ENCODE assay signal across 22 cellular contexts in the genomic region with DNA sequence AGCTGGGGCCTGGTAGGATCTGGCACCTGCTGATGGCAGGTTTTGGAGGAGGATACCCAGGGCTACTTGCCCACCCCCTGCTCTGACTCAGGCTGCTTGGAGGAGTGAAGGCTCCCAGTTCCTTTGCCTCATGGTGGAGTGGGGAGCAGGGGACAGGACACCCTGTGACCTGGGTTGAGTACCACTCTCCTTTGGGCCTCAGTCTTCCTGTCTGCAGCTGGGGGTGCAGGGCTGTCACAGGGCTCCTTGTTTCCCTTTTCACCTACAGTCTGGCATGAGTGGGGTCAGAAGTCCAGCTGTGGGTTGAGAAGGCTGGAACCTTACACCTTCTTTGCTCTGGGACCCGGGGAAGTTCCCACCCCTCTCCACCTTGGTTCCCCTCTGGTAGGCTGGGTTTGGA. TPM values are rescaled to one million over a fixed set of nuclear protein-coding genes. Genes with fewer than 3 reads are reported as not detected.
DNase-seq lines count a peak whose midpoint lies in the region; ATAC-seq and TF ChIP-seq lines count a peak whose summit lies in the region.
"Had no signal": no experiment of that assay in that cellular context is flagged by ENCODE, and none has a peak within 500 bp of the region (broad histone marks: within the 10 kb centered on the region; RNA-seq: fewer than 3 reads in every experiment).

No MANE protein-coding gene starts in this region.

- H3K27me3 ChIP-seq in AG04450 (ENCODE audit: control insufficient read depth, insufficient read depth, low read length) = no peaks in the 10 kb centered on the region
- no peaks in the 10 kb centered on the region for H3K27me3 ChIP-seq in left lung
- H3K27me3 ChIP-seq in skeletal muscle satellite cell (ENCODE audit: control insufficient read depth, insufficient read depth, low read length) = no peaks in the 10 kb centered on the region
- no peaks in the 10 kb centered on the region for H3K27me3 ChIP-seq in Caco-2 (replicated peaks; ENCODE audit: control insufficient read depth, insufficient read depth, low read length)

- intact Hi-C loops in left lung (cut with DNase I) = no loop called here
- intact Hi-C loops in Caco-2 (cut with micrococcal nuclease; ENCODE audit: unreplicated experiment) = no loop called here

- H3K27me3 Mint-ChIP-seq in Caco-2 (ENCODE audit: insufficient read depth, unreplicated experiment) = no peaks in the 10 kb centered on the region
- H3K27me3 Mint-ChIP-seq: activated naive CD8-positive, alpha-beta T cell treated with anti-CD3 and anti-CD28 coated beads, Interleukin-2, amount 50 U/mL, for 24 hours; naive thymus-derived CD8-positive, alpha-beta T cell; stimulated activated naive CD8-positive, alpha-beta T cell treated with anti-CD3 and anti-CD28 coated beads, Interleukin-15, Interleukin-2, amounts not matched to agents 100 ng/mL and 50 ng/mL, for 24 hours had no signal

- H3K4me3 Mint-ChIP-seq in Caco-2 (ENCODE audit: unreplicated experiment) = no peak overlapping the region
- H3K4me3 Mint-ChIP-seq: activated naive CD8-positive, alpha-beta T cell treated with anti-CD3 and anti-CD28 coated beads, Interleukin-2, amount 50 U/mL, for 24 hours; activated T-helper 1 cell treated with anti-CD3 and anti-CD28 coated beads, Interleukin-12 subunit alpha, Interleukin-12 subunit beta, Interleukin-2, Interleukin-4 antibody, amounts not matched to agents 30 ng/mL and 10 ng/mL and 1 ng/mL, durations not matched to agents 14 hours and 24 hours and 36 hours; effector memory CD8-positive, alpha-beta T cell; naive thymus-derived CD8-positive, alpha-beta T cell; stimulated activated naive CD8-positive, alpha-beta T cell treated with anti-CD3 and anti-CD28 coated beads, Interleukin-15, Interleukin-2, amounts not matched to agents 100 ng/mL and 50 ng/mL, for 24 hours; T-helper 2 cell treated with Interferon-gamma antibody and Interleukin-4, amounts not matched to agents 5 μg/mL and 100 μg/mL, for 36 hours had no signal

- H3K27ac ChIP-seq in AG04450 (ENCODE audit: low read depth, low read length) (peak overlapping the region; percentile 31), angular gyrus (ENCODE audit: low read depth, low read length) (peak overlapping the region; percentile 58), left lung (peak overlapping the region; percentile 63 to 73)

- peak overlapping the region; percentile 35 for H3K9ac ChIP-seq in skeletal muscle satellite cell (ENCODE audit: low read depth, low read length)

- H3K36me3 ChIP-seq in left lung (peaks cover 0 to 6% of the 10 kb centered on the region in 2 donors), skeletal muscle satellite cell (ENCODE audit: insufficient read depth, low read length) (no peaks in the 10 kb centered on the region), Caco-2 (ENCODE audit: control insufficient read depth, insufficient read depth, low read length) (no peaks in the 10 kb centered on the region; the same call in 1 of the 2 replicates)

- H3K4me3 ChIP-seq in AG04450 (ENCODE audit: low read depth, low read length) (no peak overlapping the region), left lung (no peak overlapping the region), skeletal muscle satellite cell (ENCODE audit: low read length) (no peak overlapping the region), Caco-2 (ENCODE audit: low read depth, low read length) (no peak overlapping the region)
- H3K4me3 ChIP-seq: GM12878 had no signal

- no peak for ATAC-seq in left lung
- ATAC-seq: activated CD4-positive, CD25-positive, alpha-beta regulatory T cell treated with anti-CD3 and anti-CD28 coated beads, Interleukin-2, amount 50 U/mL, for 24 hours; activated naive CD8-positive, alpha-beta T cell treated with anti-CD3 and anti-CD28 coated beads, Interleukin-2, amount 50 U/mL, for 24 hours; effector memory CD8-positive, alpha-beta T cell; left lobe of liver; naive thymus-derived CD8-positive, alpha-beta T cell had no signal

- no peak overlapping the region for H3K27ac Mint-ChIP-seq in Caco-2 (ENCODE audit: unreplicated experiment)
- H3K27ac Mint-ChIP-seq: activated naive CD8-positive, alpha-beta T cell treated with anti-CD3 and anti-CD28 coated beads, Interleukin-2, amount 50 U/mL, for 24 hours; activated T-helper 1 cell treated with anti-CD3 and anti-CD28 coated beads, Interleukin-12 subunit alpha, Interleukin-12 subunit beta, Interleukin-2, Interleukin-4 antibody, amounts not matched to agents 30 ng/mL and 10 ng/mL and 1 ng/mL, durations not matched to agents 14 hours and 24 hours and 36 hours; effector memory CD8-positive, alpha-beta T cell; stimulated activated naive CD8-positive, alpha-beta T cell treated with anti-CD3 and anti-CD28 coated beads, Interleukin-15, Interleukin-2, amounts not matched to agents 100 ng/mL and 50 ng/mL, for 24 hours; T-helper 2 cell treated with Interferon-gamma antibody and Interleukin-4, amounts not matched to agents 5 μg/mL and 100 μg/mL, for 36 hours had no signal

- CTCF ChIA-PET in AG04450 (lab: Charles Lee) = interaction anchor here (1.1 kb wide), 1 partner anchor 77 kb away, joined by 3 read pairs; no protein-coding TSS in a partner anchor
- CTCF ChIA-PET in Caco-2 (lab: Charles Lee) = interaction anchor here (0.5 kb wide), 1 partner anchor 55 kb away, joined by 6 read pairs; no protein-coding TSS in a partner anchor

- no TSS peak for BruUV-seq in Caco-2 (replicated peaks; lab: Mats Ljungman, UMichigan)

- no peaks in the 10 kb centered on the region; the same call in 1 of the 2 replicates for H3K9me3 ChIP-seq in AG04450 (ENCODE audit: control insufficient read depth, insufficient read depth, low read length)
- H3K9me3 ChIP-seq in left lung = no peaks in the 10 kb centered on the region
- no peaks in the 10 kb centered on the region for H3K9me3 ChIP-seq in skeletal muscle satellite cell (replicated peaks; ENCODE audit: low read length)
- no peaks in the 10 kb centered on the region for H3K9me3 ChIP-seq in Caco-2

- TF ChIP-seq CTCF in AG04450 (IDR thresholded peaks at IDR 0.05; ENCODE audit: low read depth, low read length) (no peak), left lung (IDR thresholded peaks at IDR 0.05) (no peak), Caco-2 (IDR thresholded peaks at IDR 0.05; ENCODE audit: insufficient read depth in 1 of 2, low read depth in 1 of 2, low read length in 1 of 2, severe bottlenecking in 1 of 2, unreplicated experiment in 1 of 2) (no peak)

- H3K9me3 Mint-ChIP-seq in Caco-2 (ENCODE audit: unreplicated experiment) = no peaks in the 10 kb centered on the region
- H3K9me3 Mint-ChIP-seq: activated naive CD8-positive, alpha-beta T cell treated with anti-CD3 and anti-CD28 coated beads, Interleukin-2, amount 50 U/mL, for 24 hours; activated T-helper 1 cell treated with anti-CD3 and anti-CD28 coated beads, Interleukin-12 subunit alpha, Interleukin-12 subunit beta, Interleukin-2, Interleukin-4 antibody, amounts not matched to agents 30 ng/mL and 10 ng/mL and 1 ng/mL, durations not matched to agents 14 hours and 24 hours and 36 hours; effector memory CD8-positive, alpha-beta T cell; naive thymus-derived CD8-positive, alpha-beta T cell; stimulated activated naive CD8-positive, alpha-beta T cell treated with anti-CD3 and anti-CD28 coated beads, Interleukin-15, Interleukin-2, amounts not matched to agents 100 ng/mL and 50 ng/mL, for 24 hours; T-helper 2 cell treated with Interferon-gamma antibody and Interleukin-4, amounts not matched to agents 5 μg/mL and 100 μg/mL, for 36 hours had no signal

- POLR2A ChIA-PET in AG04450 (lab: Yijun Ruan, JAX) (no interaction called here), Caco-2 (lab: Charles Lee) (no interaction called here)

- no peaks in the 10 kb centered on the region for H3K36me3 Mint-ChIP-seq in Caco-2 (ENCODE audit: insufficient read depth, unreplicated experiment)
- H3K36me3 Mint-ChIP-seq: naive thymus-derived CD8-positive, alpha-beta T cell had no signal

- peaks cover 16% of the 10 kb centered on the region for H3K4me1 Mint-ChIP-seq in Caco-2 (ENCODE audit: low read depth, unreplicated experiment)
- H3K4me1 Mint-ChIP-seq: activated naive CD8-positive, alpha-beta T cell treated with anti-CD3 and anti-CD28 coated beads, Interleukin-2, amount 50 U/mL, for 24 hours had no signal

- peaks cover 19 to 72% of the 10 kb centered on the region in 2 donors for H3K4me1 ChIP-seq in left lung
- peaks cover 67% of the 10 kb centered on the region for H3K4me1 ChIP-seq in skeletal muscle satellite cell (ENCODE audit: control insufficient read depth, insufficient read depth, low read length)
- H3K4me1 ChIP-seq in Caco-2 = peaks cover 24% of the 10 kb centered on the region

- DNase-seq in AG04450 (ENCODE audit: low read depth, low spot score) (no peak), left lung (no peak), Caco-2 (no peak), mucosa of gallbladder (ENCODE audit: low spot score) (no peak), amniotic stem cell (lab: John Stamatoyannopoulos, UW) (no peak), SKM-1 (lab: John Stamatoyannopoulos, UW; ENCODE audit: unreplicated experiment) (no peak)
- DNase-seq: activated CD8-positive, alpha-beta memory T cell treated with anti-CD3 and anti-CD28 coated beads for 24 hours; activated naive CD8-positive, alpha-beta T cell treated with anti-CD3 and anti-CD28 coated beads, Interleukin-2, amount 50 U/mL, for 24 hours; Calu3; central memory CD4-positive, alpha-beta T cell; effector memory CD8-positive, alpha-beta T cell; naive thymus-derived CD8-positive, alpha-beta T cell; NCI-H1436 treated with DMSO at 0.1 percent for 48 hours had no signal

- H3K4me2 ChIP-seq in skeletal muscle satellite cell (ENCODE audit: low read length) = no peak overlapping the region

RNA-seq across cellular contexts. Expression of gene SEMA3F, which starts 14.7 kb away (rescaled TPM):
- polyA plus RNA-seq in AG04450 (2011; rRNA removed) = 14.7 and 17.1 TPM in 2 replicates
- polyA minus RNA-seq in AG04450 (2011; rRNA and poly(A)+ RNA removed) = 21.5 and 27.8 TPM in 2 replicates
- total RNA-seq in left lung = 10 to 100 TPM; 26.0 to 56.2 TPM
- total RNA-seq in skeletal muscle satellite cell (2012; rRNA removed) = 2.2 and 3.0 TPM in 2 replicates
- total RNA-seq in Caco-2 (2022) = 11.3 and 16.5 TPM in 2 replicates
- 34.1 TPM for total RNA-seq in mucosa of gallbladder
- total RNA-seq: naive thymus-derived CD8-positive, alpha-beta T cell had no signal
- polyA plus RNA-seq: naive thymus-derived CD8-positive, alpha-beta T cell had no signal

RNA-seq across cellular contexts. Expression of gene GNAT1, which starts 21.6 kb away (rescaled TPM):
- polyA plus RNA-seq in AG04450 (2011; rRNA removed) = not detected in 2 replicates
- not detected in 2 replicates for polyA minus RNA-seq in AG04450 (2011; rRNA and poly(A)+ RNA removed)
- total RNA-seq in left lung (not detected), Caco-2 (2022) (0.50 TPM in 1 of 2 replicates, not detected in the other), mucosa of gallbladder (not detected)
- total RNA-seq in skeletal muscle satellite cell (2012; rRNA removed) = not detected in 2 replicates
- total RNA-seq: activated T-helper 1 cell treated with anti-CD3 and anti-CD28 coated beads, Interleukin-12 subunit alpha, Interleukin-12 subunit beta, Interleukin-2, Interleukin-4 antibody, amounts not matched to agents 30 ng/mL and 10 ng/mL and 1 ng/mL, durations not matched to agents 14 hours and 24 hours and 36 hours; Calu3; fibroblast of villous mesenchyme; GM12878; naive thymus-derived CD8-positive, alpha-beta T cell had no signal
- polyA plus RNA-seq: GM12878; naive thymus-derived CD8-positive, alpha-beta T cell had no signal

RNA-seq across cellular contexts. Expression of gene SLC38A3, which starts 35.2 kb away (rescaled TPM):
- 0.06 and 0.11 TPM in 2 replicates for polyA plus RNA-seq in AG04450 (2011; rRNA removed)
- polyA minus RNA-seq in AG04450 (2011; rRNA and poly(A)+ RNA removed) = not detected in 2 replicates
- total RNA-seq in left lung = under 1 TPM in 1 of 2 donors, not detected in 1; 0.23 TPM
- total RNA-seq in skeletal muscle satellite cell (2012; rRNA removed) = not detected in 2 replicates
- total RNA-seq in Caco-2 (2022) = 11.4 and 16.8 TPM in 2 replicates
- total RNA-seq in mucosa of gallbladder = 2.2 TPM
- total RNA-seq: activated T-helper 1 cell treated with anti-CD3 and anti-CD28 coated beads, Interleukin-12 subunit alpha, Interleukin-12 subunit beta, Interleukin-2, Interleukin-4 antibody, amounts not matched to agents 30 ng/mL and 10 ng/mL and 1 ng/mL, durations not matched to agents 14 hours and 24 hours and 36 hours; Calu3; fibroblast of villous mesenchyme; GM12878; naive thymus-derived CD8-positive, alpha-beta T cell had no signal
- polyA plus RNA-seq: naive thymus-derived CD8-positive, alpha-beta T cell had no signal
